Comparison of ENCODE assay signal across 1 cellular context in genomic region chr17:81960130-81960958, GRCh38.
A peak's percentile ranks its signal among the peaks of the same experiment; 100 is the strongest.
TF ChIP-seq lines count a peak whose summit lies in the region.

No MANE protein-coding gene starts in this region.

TF ChIP-seq in HepG2, 621 proteins besides CTCF, POLR2A, EP300 and RAD21 (continued from another document and continues in another):
- TF ChIP-seq KLF12 (CRISPR knock-in tag; IDR thresholded peaks at IDR 0.05; ENCODE audit: borderline replicate concordance) (0 out of 2 replicates have a peak, but pooled peaks have one; percentile 52), ZNF746 (CRISPR knock-in tag; IDR thresholded peaks at IDR 0.05) (no peak), ZNF124 (CRISPR knock-in tag; IDR thresholded peaks at IDR 0.05) (no peak), RXRB (CRISPR knock-in tag; IDR thresholded peaks at IDR 0.05; ENCODE audit: borderline replicate concordance) (no peak), ZNF768 (CRISPR knock-in tag; IDR thresholded peaks at IDR 0.05) (0 out of 2 replicates have a peak, but pooled peaks have one; percentile 31), KLF9 (CRISPR knock-in tag; IDR thresholded peaks at IDR 0.05; ENCODE audit: low read depth) (no peak), SP140L (CRISPR knock-in tag; IDR thresholded peaks at IDR 0.05; ENCODE audit: borderline replicate concordance) (no peak), CCAR2 (optimal IDR thresholded peaks at IDR 0.05; ENCODE audit: low read depth, low read length) (no peak), ZIK1 (CRISPR knock-in tag; IDR thresholded peaks at IDR 0.05; ENCODE audit: borderline replicate concordance, low read depth) (0 out of 2 replicates have a peak, but pooled peaks have one; percentile 23), NFE2L2 (IDR thresholded peaks at IDR 0.05; ENCODE audit: low read length) (no peak), CCDC6 (CRISPR knock-in tag; IDR thresholded peaks at IDR 0.05) (no peak), ZNF607 (CRISPR knock-in tag; IDR thresholded peaks at IDR 0.05; ENCODE audit: borderline replicate concordance) (0 out of 2 replicates have a peak, but pooled peaks have one; percentile 6), HCFC1 (IDR thresholded peaks at IDR 0.05; ENCODE audit: low read depth, low read length) (no peak), CENPBD1 (CRISPR knock-in tag; IDR thresholded peaks at IDR 0.05; ENCODE audit: borderline replicate concordance, low read depth) (no peak; the same call in 1 of the 2 replicates), CREM (IDR thresholded peaks at IDR 0.05) (no peak), CREM (CRISPR knock-in tag; IDR thresholded peaks at IDR 0.05) (no peak), BCL6 (CRISPR knock-in tag; IDR thresholded peaks at IDR 0.05) (no peak), HOXA5 (CRISPR knock-in tag; IDR thresholded peaks at IDR 0.05) (no peak), SNAPC2 (CRISPR knock-in tag; IDR thresholded peaks at IDR 0.05) (0 out of 2 replicates have a peak, but pooled peaks have one; percentile 32), RFX5 (IDR thresholded peaks at IDR 0.05; ENCODE audit: low read depth, low read length) (no peak), ZNF432 (CRISPR knock-in tag; IDR thresholded peaks at IDR 0.05; ENCODE audit: borderline replicate concordance) (no peak), ZFP36L1 (CRISPR knock-in tag; IDR thresholded peaks at IDR 0.05) (no peak), ZNF354B (CRISPR knock-in tag; IDR thresholded peaks at IDR 0.05) (no peak), STAT6 (CRISPR knock-in tag; IDR thresholded peaks at IDR 0.05; ENCODE audit: borderline replicate concordance) (no peak), ZBTB40 (IDR thresholded peaks at IDR 0.05) (no peak), ZBTB40 (CRISPR knock-in tag; IDR thresholded peaks at IDR 0.05) (peak; percentile 70; the same call in 1 of the 2 replicates), HOXD1 (CRISPR knock-in tag; IDR thresholded peaks at IDR 0.05) (peak; percentile 48; the same call in 1 of the 2 replicates), SSRP1 (CRISPR knock-in tag; IDR thresholded peaks at IDR 0.05) (no peak), ZNF776 (CRISPR knock-in tag; IDR thresholded peaks at IDR 0.05) (peak; percentile 51; the same call in 1 of the 2 replicates), NFATC3 (CRISPR knock-in tag; IDR thresholded peaks at IDR 0.05) (no peak), ZNF558 (CRISPR knock-in tag; IDR thresholded peaks at IDR 0.05; ENCODE audit: borderline replicate concordance) (no peak), ATRX (CRISPR knock-in tag; IDR thresholded peaks at IDR 0.05; ENCODE audit: borderline replicate concordance) (no peak), GATA4 (IDR thresholded peaks at IDR 0.05; ENCODE audit: borderline replicate concordance, low read depth) (no peak), POLR2AphosphoS5 (IDR thresholded peaks at IDR 0.05; ENCODE audit: low read depth, low read length) (no peak), ZNF569 (CRISPR knock-in tag; IDR thresholded peaks at IDR 0.05; ENCODE audit: borderline replicate concordance) (no peak), HOXA9 (CRISPR knock-in tag; IDR thresholded peaks at IDR 0.05; ENCODE audit: borderline replicate concordance) (no peak)
- TF ChIP-seq, protein P1, sequence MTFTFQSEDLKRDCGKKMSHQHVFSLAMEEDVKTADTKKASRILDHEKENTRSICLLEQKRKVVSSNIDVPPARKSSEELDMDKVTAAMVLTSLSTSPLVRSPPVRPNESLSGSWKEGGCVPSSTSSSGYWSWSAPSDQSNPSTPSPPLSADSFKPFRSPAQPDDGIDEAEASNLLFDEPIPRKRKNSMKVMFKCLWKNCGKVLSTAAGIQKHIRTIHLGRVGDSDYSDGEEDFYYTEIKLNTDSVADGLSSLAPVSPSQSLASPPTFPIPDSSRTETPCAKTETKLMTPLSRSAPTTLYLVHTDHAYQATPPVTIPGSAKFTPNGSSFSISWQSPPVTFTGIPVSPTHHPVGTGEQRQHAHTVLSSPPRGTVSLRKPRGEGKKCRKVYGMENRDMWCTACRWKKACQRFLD (CRISPR knock-in tag; IDR thresholded peaks at IDR 0.05; ENCODE audit: borderline replicate concordance): 0 out of 2 replicates have a peak, but pooled peaks have one; percentile 44
- TF ChIP-seq, protein P2, sequence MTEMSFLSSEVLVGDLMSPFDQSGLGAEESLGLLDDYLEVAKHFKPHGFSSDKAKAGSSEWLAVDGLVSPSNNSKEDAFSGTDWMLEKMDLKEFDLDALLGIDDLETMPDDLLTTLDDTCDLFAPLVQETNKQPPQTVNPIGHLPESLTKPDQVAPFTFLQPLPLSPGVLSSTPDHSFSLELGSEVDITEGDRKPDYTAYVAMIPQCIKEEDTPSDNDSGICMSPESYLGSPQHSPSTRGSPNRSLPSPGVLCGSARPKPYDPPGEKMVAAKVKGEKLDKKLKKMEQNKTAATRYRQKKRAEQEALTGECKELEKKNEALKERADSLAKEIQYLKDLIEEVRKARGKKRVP (CRISPR knock-in tag; IDR thresholded peaks at IDR 0.05): no peak
- TF ChIP-seq, protein P3, sequence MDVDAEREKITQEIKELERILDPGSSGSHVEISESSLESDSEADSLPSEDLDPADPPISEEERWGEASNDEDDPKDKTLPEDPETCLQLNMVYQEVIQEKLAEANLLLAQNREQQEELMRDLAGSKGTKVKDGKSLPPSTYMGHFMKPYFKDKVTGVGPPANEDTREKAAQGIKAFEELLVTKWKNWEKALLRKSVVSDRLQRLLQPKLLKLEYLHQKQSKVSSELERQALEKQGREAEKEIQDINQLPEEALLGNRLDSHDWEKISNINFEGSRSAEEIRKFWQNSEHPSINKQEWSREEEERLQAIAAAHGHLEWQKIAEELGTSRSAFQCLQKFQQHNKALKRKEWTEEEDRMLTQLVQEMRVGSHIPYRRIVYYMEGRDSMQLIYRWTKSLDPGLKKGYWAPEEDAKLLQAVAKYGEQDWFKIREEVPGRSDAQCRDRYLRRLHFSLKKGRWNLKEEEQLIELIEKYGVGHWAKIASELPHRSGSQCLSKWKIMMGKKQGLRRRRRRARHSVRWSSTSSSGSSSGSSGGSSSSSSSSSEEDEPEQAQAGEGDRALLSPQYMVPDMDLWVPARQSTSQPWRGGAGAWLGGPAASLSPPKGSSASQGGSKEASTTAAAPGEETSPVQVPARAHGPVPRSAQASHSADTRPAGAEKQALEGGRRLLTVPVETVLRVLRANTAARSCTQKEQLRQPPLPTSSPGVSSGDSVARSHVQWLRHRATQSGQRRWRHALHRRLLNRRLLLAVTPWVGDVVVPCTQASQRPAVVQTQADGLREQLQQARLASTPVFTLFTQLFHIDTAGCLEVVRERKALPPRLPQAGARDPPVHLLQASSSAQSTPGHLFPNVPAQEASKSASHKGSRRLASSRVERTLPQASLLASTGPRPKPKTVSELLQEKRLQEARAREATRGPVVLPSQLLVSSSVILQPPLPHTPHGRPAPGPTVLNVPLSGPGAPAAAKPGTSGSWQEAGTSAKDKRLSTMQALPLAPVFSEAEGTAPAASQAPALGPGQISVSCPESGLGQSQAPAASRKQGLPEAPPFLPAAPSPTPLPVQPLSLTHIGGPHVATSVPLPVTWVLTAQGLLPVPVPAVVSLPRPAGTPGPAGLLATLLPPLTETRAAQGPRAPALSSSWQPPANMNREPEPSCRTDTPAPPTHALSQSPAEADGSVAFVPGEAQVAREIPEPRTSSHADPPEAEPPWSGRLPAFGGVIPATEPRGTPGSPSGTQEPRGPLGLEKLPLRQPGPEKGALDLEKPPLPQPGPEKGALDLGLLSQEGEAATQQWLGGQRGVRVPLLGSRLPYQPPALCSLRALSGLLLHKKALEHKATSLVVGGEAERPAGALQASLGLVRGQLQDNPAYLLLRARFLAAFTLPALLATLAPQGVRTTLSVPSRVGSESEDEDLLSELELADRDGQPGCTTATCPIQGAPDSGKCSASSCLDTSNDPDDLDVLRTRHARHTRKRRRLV (CRISPR knock-in tag; IDR thresholded peaks at IDR 0.05): no peak
- TF ChIP-seq, protein P4, sequence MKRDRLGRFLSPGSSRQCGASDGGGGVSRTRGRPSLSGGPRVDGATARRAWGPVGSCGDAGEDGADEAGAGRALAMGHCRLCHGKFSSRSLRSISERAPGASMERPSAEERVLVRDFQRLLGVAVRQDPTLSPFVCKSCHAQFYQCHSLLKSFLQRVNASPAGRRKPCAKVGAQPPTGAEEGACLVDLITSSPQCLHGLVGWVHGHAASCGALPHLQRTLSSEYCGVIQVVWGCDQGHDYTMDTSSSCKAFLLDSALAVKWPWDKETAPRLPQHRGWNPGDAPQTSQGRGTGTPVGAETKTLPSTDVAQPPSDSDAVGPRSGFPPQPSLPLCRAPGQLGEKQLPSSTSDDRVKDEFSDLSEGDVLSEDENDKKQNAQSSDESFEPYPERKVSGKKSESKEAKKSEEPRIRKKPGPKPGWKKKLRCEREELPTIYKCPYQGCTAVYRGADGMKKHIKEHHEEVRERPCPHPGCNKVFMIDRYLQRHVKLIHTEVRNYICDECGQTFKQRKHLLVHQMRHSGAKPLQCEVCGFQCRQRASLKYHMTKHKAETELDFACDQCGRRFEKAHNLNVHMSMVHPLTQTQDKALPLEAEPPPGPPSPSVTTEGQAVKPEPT (CRISPR knock-in tag; IDR thresholded peaks at IDR 0.05; ENCODE audit: low read depth): no peak
